In the genomic region with DNA sequence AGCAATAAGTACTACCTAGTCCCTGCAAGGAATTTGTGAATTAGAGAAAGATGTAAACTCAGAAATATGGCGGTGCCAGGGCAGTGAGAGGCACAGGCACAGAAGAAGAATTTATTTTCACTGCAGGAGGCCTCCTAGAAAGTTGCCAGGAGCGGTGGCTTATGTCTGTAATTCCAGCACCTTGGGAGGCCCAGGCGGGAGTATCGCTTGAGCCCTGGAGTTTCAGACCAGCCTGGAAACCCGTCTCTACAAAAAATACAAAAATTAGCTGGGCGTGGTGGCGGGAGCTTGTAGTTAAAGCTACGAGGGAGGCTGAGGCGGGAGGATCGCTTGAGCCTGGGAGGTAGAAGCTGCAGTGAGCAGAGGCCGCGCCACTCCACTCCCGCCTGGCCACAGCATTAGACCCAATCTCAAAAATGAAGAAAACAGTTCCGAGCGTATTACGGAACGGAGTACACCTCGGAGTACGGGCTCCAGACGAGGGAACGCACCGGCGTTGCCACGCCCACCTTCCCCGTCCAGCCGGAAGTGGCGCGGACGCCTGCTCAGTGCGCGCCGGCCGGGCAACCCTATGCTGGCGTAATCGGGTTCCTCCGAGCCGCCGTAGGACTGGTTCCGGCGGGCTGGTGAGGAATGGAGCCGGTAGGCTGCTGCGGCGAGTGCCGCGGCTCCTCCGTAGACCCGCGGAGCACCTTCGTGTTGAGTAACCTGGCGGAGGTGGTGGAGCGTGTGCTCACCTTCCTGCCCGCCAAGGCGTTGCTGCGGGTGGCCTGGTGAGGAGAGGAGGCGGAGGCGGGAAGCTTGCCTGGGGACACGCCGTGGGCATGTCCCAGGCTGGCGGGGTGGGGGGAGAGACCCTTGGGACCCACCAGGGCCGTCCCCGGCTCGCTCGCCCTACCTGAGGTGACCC, we compare ENCODE assay signal across 1 cellular context.
TF ChIP-seq lines count a peak whose summit lies in the region.

TSS of gene FBXO22 (plus strand) at position 548 of the 910 bp plus-strand sequence. CDS start at position 634, 86 bp downstream.

TF ChIP-seq in WTC11, 78 proteins besides CTCF, POLR2A, EP300 and RAD21 (continued from another document and continues in another):
- TF ChIP-seq CDX4 (CRISPR knock-in tag; IDR thresholded peaks at IDR 0.05; ENCODE audit: borderline replicate concordance) (no peak), MAX (CRISPR knock-in tag; IDR thresholded peaks at IDR 0.05) (no peak; the same call in none of the 2 replicates), CBFB (CRISPR knock-in tag; IDR thresholded peaks at IDR 0.05; ENCODE audit: low read depth) (no peak), NFE2L1 (CRISPR knock-in tag; IDR thresholded peaks at IDR 0.05) (no peak; the same call in 1 of the 2 replicates), ZBTB43 (CRISPR knock-in tag; IDR thresholded peaks at IDR 0.05) (0 out of 2 replicates have a peak, but pooled peaks have one; percentile 47), EMX1 (CRISPR knock-in tag; IDR thresholded peaks at IDR 0.05) (peak; percentile 88; the same call in 1 of the 2 replicates), CREM (CRISPR knock-in tag; IDR thresholded peaks at IDR 0.05) (peak; percentile 81), ELF4 (CRISPR knock-in tag; IDR thresholded peaks at IDR 0.05; ENCODE audit: low read depth) (no peak), PRDM15 (CRISPR knock-in tag; IDR thresholded peaks at IDR 0.05) (no peak), NR1H2 (CRISPR knock-in tag; IDR thresholded peaks at IDR 0.05) (no peak), NFATC4 (CRISPR knock-in tag; IDR thresholded peaks at IDR 0.05) (no peak), SMAD4 (CRISPR knock-in tag; IDR thresholded peaks at IDR 0.05) (no peak), JAZF1 (CRISPR knock-in tag; IDR thresholded peaks at IDR 0.05) (no peak), ZNF423 (CRISPR knock-in tag; IDR thresholded peaks at IDR 0.05) (no peak), ATF2 (CRISPR knock-in tag; IDR thresholded peaks at IDR 0.05; ENCODE audit: borderline replicate concordance, low read depth) (no peak), HMGA2 (CRISPR knock-in tag; IDR thresholded peaks at IDR 0.05) (no peak; the same call in 1 of the 2 replicates), GRHL2 (CRISPR knock-in tag; IDR thresholded peaks at IDR 0.05; ENCODE audit: insufficient replicate concordance, severe bottlenecking) (no peak), NR2C2 (CRISPR knock-in tag; IDR thresholded peaks at IDR 0.05) (0 out of 2 replicates have a peak, but pooled peaks have one; percentile 21), CREB1 (CRISPR knock-in tag; IDR thresholded peaks at IDR 0.05) (no peak), NR3C1 (CRISPR knock-in tag; conservative IDR thresholded peaks at IDR 0.05; ENCODE audit: low read depth) (no peak), MLX (CRISPR knock-in tag; IDR thresholded peaks at IDR 0.05) (no peak), ESRRA (CRISPR knock-in tag; IDR thresholded peaks at IDR 0.05; ENCODE audit: borderline replicate concordance) (no peak), PRRX2 (CRISPR knock-in tag; IDR thresholded peaks at IDR 0.05) (no peak; the same call in 1 of the 2 replicates), GTF2I (CRISPR knock-in tag; conservative IDR thresholded peaks at IDR 0.05) (peak; percentile 75), E2F1 (CRISPR knock-in tag; IDR thresholded peaks at IDR 0.05) (no peak)
- TF ChIP-seq, protein P1, sequence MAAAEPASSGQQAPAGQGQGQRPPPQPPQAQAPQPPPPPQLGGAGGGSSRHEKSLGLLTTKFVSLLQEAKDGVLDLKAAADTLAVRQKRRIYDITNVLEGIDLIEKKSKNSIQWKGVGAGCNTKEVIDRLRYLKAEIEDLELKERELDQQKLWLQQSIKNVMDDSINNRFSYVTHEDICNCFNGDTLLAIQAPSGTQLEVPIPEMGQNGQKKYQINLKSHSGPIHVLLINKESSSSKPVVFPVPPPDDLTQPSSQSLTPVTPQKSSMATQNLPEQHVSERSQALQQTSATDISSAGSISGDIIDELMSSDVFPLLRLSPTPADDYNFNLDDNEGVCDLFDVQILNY (CRISPR knock-in tag; IDR thresholded peaks at IDR 0.05), result peak; percentile 88; the same call in 1 of the 2 replicates
- TF ChIP-seq, protein P2, sequence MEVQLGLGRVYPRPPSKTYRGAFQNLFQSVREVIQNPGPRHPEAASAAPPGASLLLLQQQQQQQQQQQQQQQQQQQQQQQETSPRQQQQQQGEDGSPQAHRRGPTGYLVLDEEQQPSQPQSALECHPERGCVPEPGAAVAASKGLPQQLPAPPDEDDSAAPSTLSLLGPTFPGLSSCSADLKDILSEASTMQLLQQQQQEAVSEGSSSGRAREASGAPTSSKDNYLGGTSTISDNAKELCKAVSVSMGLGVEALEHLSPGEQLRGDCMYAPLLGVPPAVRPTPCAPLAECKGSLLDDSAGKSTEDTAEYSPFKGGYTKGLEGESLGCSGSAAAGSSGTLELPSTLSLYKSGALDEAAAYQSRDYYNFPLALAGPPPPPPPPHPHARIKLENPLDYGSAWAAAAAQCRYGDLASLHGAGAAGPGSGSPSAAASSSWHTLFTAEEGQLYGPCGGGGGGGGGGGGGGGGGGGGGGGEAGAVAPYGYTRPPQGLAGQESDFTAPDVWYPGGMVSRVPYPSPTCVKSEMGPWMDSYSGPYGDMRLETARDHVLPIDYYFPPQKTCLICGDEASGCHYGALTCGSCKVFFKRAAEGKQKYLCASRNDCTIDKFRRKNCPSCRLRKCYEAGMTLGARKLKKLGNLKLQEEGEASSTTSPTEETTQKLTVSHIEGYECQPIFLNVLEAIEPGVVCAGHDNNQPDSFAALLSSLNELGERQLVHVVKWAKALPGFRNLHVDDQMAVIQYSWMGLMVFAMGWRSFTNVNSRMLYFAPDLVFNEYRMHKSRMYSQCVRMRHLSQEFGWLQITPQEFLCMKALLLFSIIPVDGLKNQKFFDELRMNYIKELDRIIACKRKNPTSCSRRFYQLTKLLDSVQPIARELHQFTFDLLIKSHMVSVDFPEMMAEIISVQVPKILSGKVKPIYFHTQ (CRISPR knock-in tag; IDR thresholded peaks at IDR 0.05), result no peak; the same call in 1 of the 2 replicates
- TF ChIP-seq, protein P3, sequence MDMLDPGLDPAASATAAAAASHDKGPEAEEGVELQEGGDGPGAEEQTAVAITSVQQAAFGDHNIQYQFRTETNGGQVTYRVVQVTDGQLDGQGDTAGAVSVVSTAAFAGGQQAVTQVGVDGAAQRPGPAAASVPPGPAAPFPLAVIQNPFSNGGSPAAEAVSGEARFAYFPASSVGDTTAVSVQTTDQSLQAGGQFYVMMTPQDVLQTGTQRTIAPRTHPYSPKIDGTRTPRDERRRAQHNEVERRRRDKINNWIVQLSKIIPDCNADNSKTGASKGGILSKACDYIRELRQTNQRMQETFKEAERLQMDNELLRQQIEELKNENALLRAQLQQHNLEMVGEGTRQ (CRISPR knock-in tag; IDR thresholded peaks at IDR 0.05), result no peak
- TF ChIP-seq, protein P4, sequence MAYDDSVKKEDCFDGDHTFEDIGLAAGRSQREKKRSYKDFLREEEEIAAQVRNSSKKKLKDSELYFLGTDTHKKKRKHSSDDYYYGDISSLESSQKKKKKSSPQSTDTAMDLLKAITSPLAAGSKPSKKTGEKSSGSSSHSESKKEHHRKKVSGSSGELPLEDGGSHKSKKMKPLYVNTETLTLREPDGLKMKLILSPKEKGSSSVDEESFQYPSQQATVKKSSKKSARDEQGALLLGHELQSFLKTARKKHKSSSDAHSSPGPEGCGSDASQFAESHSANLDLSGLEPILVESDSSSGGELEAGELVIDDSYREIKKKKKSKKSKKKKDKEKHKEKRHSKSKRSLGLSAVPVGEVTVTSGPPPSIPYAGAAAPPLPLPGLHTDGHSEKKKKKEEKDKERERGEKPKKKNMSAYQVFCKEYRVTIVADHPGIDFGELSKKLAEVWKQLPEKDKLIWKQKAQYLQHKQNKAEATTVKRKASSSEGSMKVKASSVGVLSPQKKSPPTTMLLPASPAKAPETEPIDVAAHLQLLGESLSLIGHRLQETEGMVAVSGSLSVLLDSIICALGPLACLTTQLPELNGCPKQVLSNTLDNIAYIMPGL (CRISPR knock-in tag; IDR thresholded peaks at IDR 0.05), result peak; percentile 79; the same call in 1 of the 2 replicates
- TF ChIP-seq, protein P5, sequence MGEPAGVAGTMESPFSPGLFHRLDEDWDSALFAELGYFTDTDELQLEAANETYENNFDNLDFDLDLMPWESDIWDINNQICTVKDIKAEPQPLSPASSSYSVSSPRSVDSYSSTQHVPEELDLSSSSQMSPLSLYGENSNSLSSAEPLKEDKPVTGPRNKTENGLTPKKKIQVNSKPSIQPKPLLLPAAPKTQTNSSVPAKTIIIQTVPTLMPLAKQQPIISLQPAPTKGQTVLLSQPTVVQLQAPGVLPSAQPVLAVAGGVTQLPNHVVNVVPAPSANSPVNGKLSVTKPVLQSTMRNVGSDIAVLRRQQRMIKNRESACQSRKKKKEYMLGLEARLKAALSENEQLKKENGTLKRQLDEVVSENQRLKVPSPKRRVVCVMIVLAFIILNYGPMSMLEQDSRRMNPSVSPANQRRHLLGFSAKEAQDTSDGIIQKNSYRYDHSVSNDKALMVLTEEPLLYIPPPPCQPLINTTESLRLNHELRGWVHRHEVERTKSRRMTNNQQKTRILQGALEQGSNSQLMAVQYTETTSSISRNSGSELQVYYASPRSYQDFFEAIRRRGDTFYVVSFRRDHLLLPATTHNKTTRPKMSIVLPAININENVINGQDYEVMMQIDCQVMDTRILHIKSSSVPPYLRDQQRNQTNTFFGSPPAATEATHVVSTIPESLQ (CRISPR knock-in tag; IDR thresholded peaks at IDR 0.05), result no peak
